35 cellular contexts compared by ENCODE assay signal in the genomic region with DNA sequence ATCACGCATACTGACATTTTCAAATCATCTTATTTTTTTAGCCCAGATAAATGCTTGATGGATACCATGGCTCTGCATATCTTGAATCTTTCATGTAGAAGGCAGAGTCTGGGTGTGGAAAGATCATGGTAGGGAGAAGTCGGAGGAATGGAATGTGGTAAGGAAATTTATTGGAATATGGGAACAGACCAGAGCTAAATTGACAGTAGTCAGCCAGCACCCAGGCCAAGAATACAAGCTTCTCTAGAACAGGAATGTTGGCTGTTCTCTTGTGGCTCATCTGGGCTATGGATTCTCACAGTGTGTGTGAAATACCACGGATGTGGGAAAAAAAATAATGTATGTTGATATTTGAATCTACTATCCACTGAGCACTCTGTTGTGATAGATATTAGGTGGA.
DNase-seq lines count a peak whose midpoint lies in the region; ATAC-seq, FAIRE-seq and TF ChIP-seq lines count a peak whose summit lies in the region.
"Had no signal": no experiment of that assay in that cellular context is flagged by ENCODE, and none has a peak within 500 bp of the region (broad histone marks: within the 10 kb centered on the region; RNA-seq: fewer than 3 reads in every experiment).

No MANE protein-coding gene starts in this region.

- no peak overlapping the region for H3K4me2 ChIP-seq in astrocyte (ENCODE audit: low read length)

- POLR2A ChIA-PET in AG04449 (lab: Yijun Ruan, JAX): no interaction called here

- H3K9me3 Mint-ChIP-seq in HFFc6 (no peaks in the 10 kb centered on the region), astrocyte (ENCODE audit: unreplicated experiment) (no peaks in the 10 kb centered on the region)
- H3K9me3 Mint-ChIP-seq in activated T-cell treated with anti-CD3 and anti-CD28 coated beads, Interleukin-2, amount 50 U/mL, for 72 hours: peaks cover 0 to 6% of the 10 kb centered on the region in 2 donors
- H3K9me3 Mint-ChIP-seq: activated CD4-positive, alpha-beta T cell treated with anti-CD3 and anti-CD28 coated beads, Interleukin-2, amount 10 ng/mL, durations not matched to agents 7 days and 5 days; activated naive CD4-positive, alpha-beta T cell treated with anti-CD3 and anti-CD28 coated beads for 36 hours had no signal

- H3K27me3 ChIP-seq in astrocyte (ENCODE audit: insufficient read depth, low read length) (no peaks in the 10 kb centered on the region), SJCRH30 (no peaks in the 10 kb centered on the region)
- H3K27me3 ChIP-seq: adrenal gland, gastrocnemius medialis, left lung, neutrophil had no signal

- H3K9ac ChIP-seq in astrocyte (ENCODE audit: low read length): no peak overlapping the region

- no peaks in the 10 kb centered on the region for H4K20me1 ChIP-seq in astrocyte (ENCODE audit: insufficient read depth, low read length)

- H2AFZ ChIP-seq in astrocyte (ENCODE audit: low read depth, low read length): no peak overlapping the region

- DNase-seq in AG04449 (ENCODE audit: low read depth, low spot score) (peak; percentile 28), HFFc6 (peak; percentile 23), astrocyte (ENCODE audit: low read depth) (peak; percentile 47), iris pigment epithelial cell (ENCODE audit: low read depth) (peak; percentile 8), NCI-H1436 treated with DMSO at 0.1 percent for 48 hours (lab: John Stamatoyannopoulos, UW) (no peak), SJCRH30 (no peak)
- no peak for DNase-seq in activated T-cell treated with anti-CD3 and anti-CD28 coated beads, Interleukin-2, amount 50 U/mL, for 72 hours
- no peak for DNase-seq in stimulated activated CD4-positive, alpha-beta T cell treated with anti-CD3 and anti-CD28 coated beads, Interleukin-2, amount 100 ng/mL, for 48 hours
- DNase-seq: activated CD4-positive, alpha-beta T cell treated with anti-CD3 and anti-CD28 coated beads, Interleukin-2, amount 10 ng/mL, durations not matched to agents 7 days and 5 days; activated naive CD4-positive, alpha-beta T cell treated with anti-CD3 and anti-CD28 coated beads for 36 hours; activated T-cell treated with anti-CD3 and anti-CD28 coated beads, Interleukin-2, amount 50 U/mL, for 4 hours; adrenal gland; BE2C; cortex of kidney; gastrocnemius medialis; hippocampal formation; left lung; mesenchymal stem cell; MM.1S; naive B cell; NCI-H1417; NCI-H2081 treated with DMSO at 0.1 percent for 48 hours; NCI-H345; NCI-H774; psoas muscle; stimulated activated naive CD4-positive, alpha-beta T cell treated with Interleukin-2 at 50 U/mL for 16 hours; T-helper 2 cell had no signal

- CTCF ChIA-PET in AG04449 (lab: Yijun Ruan, JAX): no interaction called here

- TF ChIP-seq CTCF in AG04449 (IDR thresholded peaks at IDR 0.05; ENCODE audit: insufficient read depth, low read length, missing control alignments): no peak
- no peak for TF ChIP-seq CTCF in HFFc6 (IDR thresholded peaks at IDR 0.05)
- no peak for TF ChIP-seq CTCF in astrocyte (IDR thresholded peaks at IDR 0.05; ENCODE audit: insufficient read depth, low read depth, low read length)

- no peak for FAIRE-seq in astrocyte (lab: Jason Lieb, UNC)
- FAIRE-seq: K562 had no signal

- H3K4me3 Mint-ChIP-seq in HFFc6 (no peak overlapping the region), astrocyte (ENCODE audit: unreplicated experiment) (no peak overlapping the region)
- H3K4me3 Mint-ChIP-seq in activated T-cell treated with anti-CD3 and anti-CD28 coated beads, Interleukin-2, amount 50 U/mL, for 72 hours: no peak overlapping the region
- H3K4me3 Mint-ChIP-seq: activated CD4-positive, alpha-beta T cell treated with anti-CD3 and anti-CD28 coated beads, Interleukin-2, amount 10 ng/mL, durations not matched to agents 7 days and 5 days; activated naive CD4-positive, alpha-beta T cell treated with anti-CD3 and anti-CD28 coated beads for 36 hours; activated T-cell treated with anti-CD3 and anti-CD28 coated beads, Interleukin-2, amount 50 U/mL, for 4 hours; naive B cell had no signal

- H3K79me2 ChIP-seq in astrocyte (ENCODE audit: insufficient read depth, low read length): no peaks in the 10 kb centered on the region

- no peaks in the 10 kb centered on the region for H3K27me3 Mint-ChIP-seq in HFFc6 (ENCODE audit: insufficient read depth)
- no peaks in the 10 kb centered on the region for H3K27me3 Mint-ChIP-seq in astrocyte (ENCODE audit: low read depth, unreplicated experiment)
- H3K27me3 Mint-ChIP-seq in activated T-cell treated with anti-CD3 and anti-CD28 coated beads, Interleukin-2, amount 50 U/mL, for 72 hours (ENCODE audit: low read depth): no peaks in the 10 kb centered on the region
- H3K27me3 Mint-ChIP-seq: activated CD4-positive, alpha-beta T cell treated with anti-CD3 and anti-CD28 coated beads, Interleukin-2, amount 10 ng/mL, durations not matched to agents 7 days and 5 days; naive B cell had no signal

- H3K4me3 ChIP-seq in AG04449 (ENCODE audit: low read depth, low read length) (no peak overlapping the region), astrocyte (ENCODE audit: insufficient read depth, low read depth, low read length) (no peak overlapping the region), SJCRH30 (no peak overlapping the region)
- H3K4me3 ChIP-seq: adrenal gland, gastrocnemius medialis, HAP-1, K562, left lung, psoas muscle, SK-N-MC had no signal

- no peaks in the 10 kb centered on the region for H3K36me3 ChIP-seq in astrocyte (ENCODE audit: insufficient read depth, low read length)
- H3K36me3 ChIP-seq in SJCRH30: no peaks in the 10 kb centered on the region
- H3K36me3 ChIP-seq: adrenal gland, BE2C, gastrocnemius medialis, HAP-1, left lung, neutrophil had no signal

- H3K4me1 Mint-ChIP-seq in HFFc6 (ENCODE audit: low read depth) (peaks cover 22% of the 10 kb centered on the region), astrocyte (ENCODE audit: low read depth, unreplicated experiment) (peaks cover 15% of the 10 kb centered on the region)
- H3K4me1 Mint-ChIP-seq in activated T-cell treated with anti-CD3 and anti-CD28 coated beads, Interleukin-2, amount 50 U/mL, for 72 hours (ENCODE audit: low read depth): no peaks in the 10 kb centered on the region
- H3K4me1 Mint-ChIP-seq: activated CD4-positive, alpha-beta T cell treated with anti-CD3 and anti-CD28 coated beads, Interleukin-2, amount 10 ng/mL, durations not matched to agents 7 days and 5 days; naive B cell had no signal

- H3K9me3 ChIP-seq in astrocyte (ENCODE audit: insufficient read depth, low read depth, low read length): no peaks in the 10 kb centered on the region
- H3K9me3 ChIP-seq in SJCRH30 (replicated peaks): no peaks in the 10 kb centered on the region
- H3K9me3 ChIP-seq: adrenal gland, BE2C, gastrocnemius medialis, HAP-1, left lung, neutrophil, psoas muscle had no signal

- H3K4me1 ChIP-seq in astrocyte (ENCODE audit: insufficient read depth, low read length) (peaks cover 13% of the 10 kb centered on the region), SJCRH30 (peaks cover 2% of the 10 kb centered on the region; the same call in 1 of the 2 replicates)
- H3K4me1 ChIP-seq: adrenal gland, BE2C, gastrocnemius medialis, HAP-1, left lung, psoas muscle had no signal

- no peaks in the 10 kb centered on the region for H3K36me3 Mint-ChIP-seq in HFFc6 (ENCODE audit: low read depth)
- no peaks in the 10 kb centered on the region for H3K36me3 Mint-ChIP-seq in astrocyte (ENCODE audit: low read depth, unreplicated experiment)
- no peaks in the 10 kb centered on the region for H3K36me3 Mint-ChIP-seq in activated T-cell treated with anti-CD3 and anti-CD28 coated beads, Interleukin-2, amount 50 U/mL, for 72 hours (ENCODE audit: insufficient read depth in 2 of 2)
- H3K36me3 Mint-ChIP-seq: naive B cell had no signal

- H3K27ac ChIP-seq in astrocyte (ENCODE audit: low read depth, low read length) (no peak overlapping the region), SJCRH30 (no peak overlapping the region)
- H3K27ac ChIP-seq: 22Rv1, adrenal gland, gastrocnemius medialis, left lung, neutrophil, psoas muscle, RWPE1, SK-N-MC, VCaP had no signal

- ATAC-seq in activated T-cell treated with anti-CD3 and anti-CD28 coated beads, Interleukin-2, amount 50 U/mL, for 72 hours (replicated peaks in 1 of 2): no peak
- ATAC-seq: activated T-cell treated with anti-CD3 and anti-CD28 coated beads, Interleukin-2, amount 50 U/mL, for 4 hours; esophagus mucosa; gastrocnemius medialis; K562; left lung; psoas muscle had no signal

- H3K27ac Mint-ChIP-seq in HFFc6: no peak overlapping the region
- H3K27ac Mint-ChIP-seq in astrocyte (ENCODE audit: unreplicated experiment): peak overlapping the region; percentile 81
- no peak overlapping the region for H3K27ac Mint-ChIP-seq in activated T-cell treated with anti-CD3 and anti-CD28 coated beads, Interleukin-2, amount 50 U/mL, for 72 hours
- H3K27ac Mint-ChIP-seq: activated CD4-positive, alpha-beta T cell treated with anti-CD3 and anti-CD28 coated beads, Interleukin-2, amount 10 ng/mL, durations not matched to agents 7 days and 5 days; activated naive CD4-positive, alpha-beta T cell treated with anti-CD3 and anti-CD28 coated beads for 36 hours; naive B cell had no signal

Comparison
In these comparisons a context has a peak if more than half of its experiments do, and no peak if none do; other contexts are left out.
1. DNase-seq: peak in AG04449 (single experiment), HFFc6 (single experiment), astrocyte (single experiment) and iris pigment epithelial cell (single experiment); none in NCI-H1436 treated with DMSO at 0.1 percent for 48 hours (single experiment), activated T-cell treated with anti-CD3 and anti-CD28 coated beads, Interleukin-2, amount 50 U/mL, for 72 hours (0 of 2), SJCRH30 (0 of 2) and stimulated activated CD4-positive, alpha-beta T cell treated with anti-CD3 and anti-CD28 coated beads, Interleukin-2, amount 100 ng/mL, for 48 hours (0 of 2).